In the genomic region with DNA sequence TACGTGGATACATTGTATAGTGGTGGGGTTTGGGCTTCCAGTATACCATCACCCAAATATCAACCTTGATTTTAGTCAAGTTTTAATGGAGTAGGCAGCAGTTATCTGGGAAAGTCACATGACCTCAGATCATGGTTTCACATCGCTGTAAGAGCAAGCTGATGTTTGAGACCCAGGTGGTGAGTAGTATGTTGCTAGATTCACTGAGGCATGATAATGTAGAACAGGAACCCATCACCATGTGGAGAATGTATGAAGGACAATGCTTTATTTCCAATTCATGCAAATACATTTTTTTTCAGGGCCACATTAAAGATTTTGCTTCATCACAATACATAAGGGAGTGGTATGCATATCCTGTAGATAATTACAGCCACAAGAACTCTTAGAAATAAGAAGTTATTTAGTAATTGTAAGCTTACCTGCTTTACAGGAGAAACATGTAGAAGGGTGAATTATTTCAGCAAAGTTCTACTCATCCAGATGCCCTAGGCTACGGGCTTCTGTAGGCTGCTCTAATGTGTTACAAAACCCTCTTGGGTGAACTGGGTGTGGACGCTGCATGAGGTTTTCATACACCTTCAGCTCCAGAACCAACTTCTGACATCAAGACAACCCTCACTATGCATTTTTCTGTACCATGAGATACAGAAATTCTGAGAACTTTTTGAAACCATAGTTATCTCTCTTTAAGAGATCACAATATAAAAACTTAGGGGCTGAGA, we compare ENCODE assay signal across 27 cellular contexts. TPM values are rescaled to one million over a fixed set of nuclear protein-coding genes. Genes with fewer than 3 reads are reported as not detected.
A peak's percentile ranks its signal among the peaks of the same experiment; 100 is the strongest.
DNase-seq lines count a peak whose midpoint lies in the region; ATAC-seq, FAIRE-seq and TF ChIP-seq lines count a peak whose summit lies in the region.
"Had no signal": no experiment of that assay in that cellular context is flagged by ENCODE, and none has a peak within 500 bp of the region (broad histone marks: within the 10 kb centered on the region; RNA-seq: fewer than 3 reads in every experiment).

No MANE protein-coding gene starts in this region.

- H3K9me3 ChIP-seq in GM12878 (replicated peaks; ENCODE audit: control insufficient read depth, insufficient read depth, low read length): no peaks in the 10 kb centered on the region
- H3K9me3 ChIP-seq: BE2C had no signal

- 0 out of 2 replicates have a peak overlapping the region, but pooled peaks have one; percentile 22 for H3K4me2 ChIP-seq in GM12878 (ENCODE audit: control insufficient read depth, insufficient read depth)

- no peak for DNase-seq in activated naive CD8-positive, alpha-beta T cell treated with anti-CD3 and anti-CD28 coated beads for 36 hours
- no peak for DNase-seq in activated naive CD8-positive, alpha-beta T cell treated with anti-CD3 and anti-CD28 coated beads, Interleukin-2, amount 50 U/mL, for 24 hours
- DNase-seq in GM12878 (ENCODE audit: low read depth, low spot score) (no peak), foreskin keratinocyte (peak in 1 of 2 donors; percentile 52), NCI-H146 treated with DMSO at 0.1 percent for 48 hours (lab: John Stamatoyannopoulos, UW; ENCODE audit: unreplicated experiment) (no peak), GOT3 (lab: John Stamatoyannopoulos, UW) (no peak)
- DNase-seq: 8988T; ACHN; BE2C; CD8-positive, alpha-beta memory T cell; DMS 273 treated with DMSO at 0.1 percent for 48 hours; DMS79; GDM1; KG1; MM.1S; NCI-H187; NCI-H2081 treated with DMSO at 0.1 percent for 48 hours; NCI-H524; NCI-H774; NK-92 treated with Interleukin-12 subunit alpha and Interleukin-12 subunit beta, amount 100 ng/mL, for 24 hours; PC-3; SHP77 had no signal

- POLR2A ChIA-PET in GM12878 (lab: Charles Lee): no interaction called here

- no peak overlapping the region for H3K9ac ChIP-seq in GM12878 (ENCODE audit: control insufficient read depth, insufficient read depth, low read length)

- no peak for TF ChIP-seq CTCF in GM12878 (IDR thresholded peaks at IDR 0.05 in 2 of 3, conservative IDR thresholded peaks at IDR 0.05 in 1 of 3; ENCODE audit: control insufficient read depth in 2 of 3, extremely low read depth in 1 of 3, insufficient read depth in 1 of 3, low read depth in 3 of 3, low read length in 3 of 3)
- no peak for TF ChIP-seq CTCF in foreskin keratinocyte (conservative IDR thresholded peaks at IDR 0.05)

- CTCF ChIA-PET in GM12878 (lab: Yijun Ruan, JAX): interaction anchor here (1.0 to 1.9 kb wide), 3 partner anchors 8 to 45 kb away, joined by 3 to 6 read pairs (median 3); no protein-coding TSS in a partner anchor

- in situ Hi-C loops in GM12878 (cut with MboI): no loop called here

- intact Hi-C loops in GM12878 (cut with micrococcal nuclease; ENCODE audit: unreplicated experiment): loop anchor here (5.0 kb wide), 1 partner anchor 375 kb away; no protein-coding TSS in a partner anchor

- no peak overlapping the region for H3K27ac ChIP-seq in GM12878 (ENCODE audit: control insufficient read depth, insufficient read depth)
- no peak overlapping the region for H3K27ac ChIP-seq in foreskin keratinocyte

- RAD21 ChIA-PET in GM12878 (lab: Charles Lee; ENCODE audit: unreplicated experiment): interaction anchor here (1.4 to 1.5 kb wide), 2 partner anchors 13 to 44 kb away, joined by 3 to 4 read pairs; no protein-coding TSS in a partner anchor

- WGBS in GM12878 (ENCODE audit: insufficient coverage, insufficient replicate concordance, low lambda C conversion rate, missing lambda C conversion rate): 10% methylated on average over 4 of the region's 4 CpGs

- no peak overlapping the region for H2AFZ ChIP-seq in GM12878 (ENCODE audit: control insufficient read depth, low read depth, low read length)

- TF ChIP-seq EP300 in GM12878 (IDR thresholded peaks at IDR 0.05; ENCODE audit: borderline replicate concordance in 1 of 2, control insufficient read depth in 1 of 2, low read depth in 2 of 2, low read length in 2 of 2): no peak

- no peaks in the 10 kb centered on the region for H3K36me3 ChIP-seq in GM12878 (ENCODE audit: control insufficient read depth in 2 of 2, insufficient read depth in 2 of 2, low read length in 1 of 2)

- H4K20me1 ChIP-seq in GM12878 (ENCODE audit: control insufficient read depth, insufficient read depth): no peaks in the 10 kb centered on the region

- H3K27me3 ChIP-seq in GM12878 (replicated peaks in 1 of 2; ENCODE audit: control insufficient read depth in 2 of 2, insufficient read depth in 2 of 2, low read length in 1 of 2): no peaks in the 10 kb centered on the region; a peak in 2 of 4 replicates
- no peaks in the 10 kb centered on the region for H3K27me3 ChIP-seq in foreskin keratinocyte
- H3K27me3 ChIP-seq: BE2C had no signal

- no peaks in the 10 kb centered on the region for H3K79me2 ChIP-seq in GM12878 (ENCODE audit: control insufficient read depth, insufficient read depth, low read length)

- no TSS peak for BruUV-seq in GM12878 (replicated peaks; lab: Mats Ljungman, UMichigan)

- SMC1A ChIA-PET in GM12878 (lab: Charles Lee; ENCODE audit: uncharacterized antibody, unreplicated experiment): interaction anchor here (0.9 to 4.0 kb wide), 2 partner anchors 12 to 17 kb away, joined by 3 to 17 read pairs; no protein-coding TSS in a partner anchor

- peak overlapping the region; percentile 21 for H3K27ac Mint-ChIP-seq in activated naive CD8-positive, alpha-beta T cell treated with anti-CD3 and anti-CD28 coated beads for 36 hours
- no peak overlapping the region for H3K27ac Mint-ChIP-seq in activated naive CD8-positive, alpha-beta T cell treated with anti-CD3 and anti-CD28 coated beads, Interleukin-2, amount 50 U/mL, for 24 hours
- H3K27ac Mint-ChIP-seq: CD14-positive monocyte; CD8-positive, alpha-beta memory T cell had no signal

- H3K27me3 Mint-ChIP-seq in activated naive CD8-positive, alpha-beta T cell treated with anti-CD3 and anti-CD28 coated beads for 36 hours: no peaks in the 10 kb centered on the region
- H3K27me3 Mint-ChIP-seq in activated naive CD8-positive, alpha-beta T cell treated with anti-CD3 and anti-CD28 coated beads, Interleukin-2, amount 50 U/mL, for 24 hours: peaks cover 4% of the 10 kb centered on the region

- H3K4me1 ChIP-seq in GM12878 (ENCODE audit: control insufficient read depth, insufficient read depth, low read length) (no peaks in the 10 kb centered on the region), foreskin keratinocyte (peaks cover 14% of the 10 kb centered on the region)
- H3K4me1 ChIP-seq: BE2C had no signal

- peaks cover 6% of the 10 kb centered on the region for H3K4me1 Mint-ChIP-seq in activated naive CD8-positive, alpha-beta T cell treated with anti-CD3 and anti-CD28 coated beads for 36 hours
- H3K4me1 Mint-ChIP-seq in activated naive CD8-positive, alpha-beta T cell treated with anti-CD3 and anti-CD28 coated beads, Interleukin-2, amount 50 U/mL, for 24 hours: peaks cover 3% of the 10 kb centered on the region

- TF ChIP-seq POLR2A in GM12878 (IDR thresholded peaks at IDR 0.05; ENCODE audit: low read depth, low read length): no peak

- H3K4me3 Mint-ChIP-seq in activated naive CD8-positive, alpha-beta T cell treated with anti-CD3 and anti-CD28 coated beads for 36 hours: no peak overlapping the region
- H3K4me3 Mint-ChIP-seq in activated naive CD8-positive, alpha-beta T cell treated with anti-CD3 and anti-CD28 coated beads, Interleukin-2, amount 50 U/mL, for 24 hours: no peak overlapping the region
- H3K4me3 Mint-ChIP-seq: CD8-positive, alpha-beta memory T cell had no signal

- H3K36me3 Mint-ChIP-seq in activated naive CD8-positive, alpha-beta T cell treated with anti-CD3 and anti-CD28 coated beads for 36 hours: peaks cover 2% of the 10 kb centered on the region
- no peaks in the 10 kb centered on the region for H3K36me3 Mint-ChIP-seq in activated naive CD8-positive, alpha-beta T cell treated with anti-CD3 and anti-CD28 coated beads, Interleukin-2, amount 50 U/mL, for 24 hours (ENCODE audit: low read depth)
- H3K36me3 Mint-ChIP-seq: CD14-positive monocyte; CD8-positive, alpha-beta memory T cell had no signal

- no peaks in the 10 kb centered on the region for H3K9me3 Mint-ChIP-seq in activated naive CD8-positive, alpha-beta T cell treated with anti-CD3 and anti-CD28 coated beads for 36 hours
- H3K9me3 Mint-ChIP-seq in activated naive CD8-positive, alpha-beta T cell treated with anti-CD3 and anti-CD28 coated beads, Interleukin-2, amount 50 U/mL, for 24 hours: no peaks in the 10 kb centered on the region
- H3K9me3 Mint-ChIP-seq: CD14-positive monocyte; CD8-positive, alpha-beta memory T cell had no signal

- TF ChIP-seq RAD21 in GM12878 (IDR thresholded peaks at IDR 0.05; ENCODE audit: insufficient read depth, low read depth, low read length): no peak

- no peak for ATAC-seq in activated naive CD8-positive, alpha-beta T cell treated with anti-CD3 and anti-CD28 coated beads, Interleukin-2, amount 50 U/mL, for 24 hours
- ATAC-seq in GM12878 (peak; percentile 57), foreskin keratinocyte (peak; percentile 44), HG02884 (IDR thresholded peaks at IDR 0.05; ENCODE audit: unreplicated experiment) (no peak)
- ATAC-seq: PC-3 had no signal

- FAIRE-seq in GM12878 (lab: Jason Lieb, UNC): no peak
- FAIRE-seq: GM19239, H54, HTR-8/SVneo had no signal

- H3K4me3 ChIP-seq in GM12878: no peak overlapping the region

TF ChIP-seq in GM12878, 131 proteins besides CTCF, POLR2A, EP300 and RAD21 (continues in another document):
- no peak for TF ChIP-seq ZBED1 (IDR thresholded peaks at IDR 0.05; ENCODE audit: borderline replicate concordance)
- TF ChIP-seq DPF2 (IDR thresholded peaks at IDR 0.05): no peak
- TF ChIP-seq RAD51 (IDR thresholded peaks at IDR 0.05): peak; percentile 47; the same call in 1 of the 2 replicates

RNA-seq across cellular contexts. Expression of a gene that starts 27.6 kb away (rescaled TPM):
- total RNA-seq in activated naive CD8-positive, alpha-beta T cell treated with anti-CD3 and anti-CD28 coated beads for 36 hours: under 1 TPM; 0.40 to 0.45 TPM
- total RNA-seq in GM12878 (2013; cell fraction: nucleolus; rRNA removed): 0.79 and 1.2 TPM in 2 replicates
- 0.05 and 0.06 TPM in 2 replicates for total RNA-seq in GM12878 (2014; rRNA removed)
- not detected in 2 replicates for total RNA-seq in GM12878 (2014; rRNA removed; fragmentation: Illumina TruSeq; extraction: Trizol)
- total RNA-seq in GM12878 (2021): not detected in 2 replicates
- not detected for polyA plus RNA-seq in GM12878 (2011; ENCODE audit: low read depth)
- 0.04 and 0.12 TPM in 2 replicates for polyA plus RNA-seq in GM12878 (2011; rRNA removed)
- 0.09 and 0.10 TPM in 2 replicates for polyA plus RNA-seq in GM12878 (2011; cell fraction: cytosol; rRNA removed)
- polyA plus RNA-seq in GM12878 (2011; cell fraction: nucleus; rRNA removed): 0.10 and 0.30 TPM in 2 replicates
- polyA plus RNA-seq in GM12878 (2012): not detected in 2 replicates
- polyA plus RNA-seq in GM12878 (2014; fragmentation: Illumina TruSeq; extraction: Trizol): not detected in 2 replicates
- not detected for polyA plus RNA-seq in GM12878 (2014; fragmentation: Nextera tagmentation; extraction: Ambion mirVana)
- not detected in 2 replicates for polyA plus RNA-seq in GM12878 (2014; rRNA removed)
- not detected for polyA plus RNA-seq in GM12878 (2016; fragmentation: Nextera tagmentation; extraction: Ambion mirVana)
- 0.10 and 0.15 TPM in 2 replicates for polyA minus RNA-seq in GM12878 (2011; rRNA and poly(A)+ RNA removed)
- not detected in 2 replicates for polyA minus RNA-seq in GM12878 (2011; cell fraction: cytosol; rRNA and poly(A)+ RNA removed)
- 0.24 TPM in 1 of 2 replicates, not detected in the other for polyA minus RNA-seq in GM12878 (2011; cell fraction: nucleus; rRNA and poly(A)+ RNA removed)
- total RNA-seq in foreskin keratinocyte: 0.07 and 0.14 TPM in 2 replicates
- 0.02 and 0.04 TPM in 2 replicates for polyA plus RNA-seq in foreskin keratinocyte
- total RNA-seq: CD8-positive, alpha-beta memory T cell had no signal
- polyA plus RNA-seq: CD14-positive monocyte; CD8-positive, alpha-beta memory T cell had no signal

Comparison
In these comparisons a context has a peak if more than half of its experiments do, and no peak if none do; other contexts are left out.
1. ATAC-seq: peak in GM12878 (single experiment) and foreskin keratinocyte (single experiment); none in activated naive CD8-positive, alpha-beta T cell treated with anti-CD3 and anti-CD28 coated beads, Interleukin-2, amount 50 U/mL, for 24 hours (single experiment) and HG02884 (single experiment).